ENCODE assay signal across 28 cellular contexts in genomic region chr13:44410328-44410859, GRCh38. TPM values are rescaled to one million over a fixed set of nuclear protein-coding genes. Genes with fewer than 3 reads are reported as not detected.
DNase-seq lines count a peak whose midpoint lies in the region; ATAC-seq, FAIRE-seq and TF ChIP-seq lines count a peak whose summit lies in the region.
"Had no signal": no experiment of that assay in that cellular context is flagged by ENCODE, and none has a peak within 500 bp of the region (broad histone marks: within the 10 kb centered on the region; RNA-seq: fewer than 3 reads in every experiment).

No MANE protein-coding gene starts in this region.

- no peak for TF ChIP-seq CTCF in HEK293 (tag by site-specific recombination; IDR thresholded peaks at IDR 0.05)
- no peak for TF ChIP-seq CTCF in H1 (IDR thresholded peaks at IDR 0.05; ENCODE audit: control extremely low read depth in 1 of 3, insufficient read depth in 1 of 3, low read depth in 1 of 3, low read length in 3 of 3)
- no peak for TF ChIP-seq CTCF in neural progenitor cell (IDR thresholded peaks at IDR 0.05)

- no peak for ATAC-seq in GM19463 (IDR thresholded peaks at IDR 0.05; ENCODE audit: unreplicated experiment)
- ATAC-seq: activated CD4-positive, CD25-positive, alpha-beta regulatory T cell treated with anti-CD3 and anti-CD28 coated beads, Interleukin-2, amount 50 U/mL, for 24 hours; activated CD8-positive, alpha-beta T cell treated with anti-CD3 and anti-CD28 coated beads, Interleukin-2, amount 10 ng/mL, durations not matched to agents 7 days and 5 days; CD8-positive, alpha-beta T cell; GM23338 had no signal

- no peak overlapping the region for H2BK120ac ChIP-seq in H1 (replicated peaks; ENCODE audit: low read depth, low read length)

- H3K9ac ChIP-seq in BLaER1 (no peak overlapping the region), H1 (replicated peaks in 1 of 4; ENCODE audit: extremely low read depth in 1 of 4, low read depth in 3 of 4, low read length in 3 of 4) (no peak overlapping the region), neural progenitor cell (no peak overlapping the region)
- H3K9ac ChIP-seq: parathyroid adenoma had no signal

- H3K79me1 ChIP-seq in H1 (ENCODE audit: low read depth, low read length) = no peaks in the 10 kb centered on the region

- no peak overlapping the region for H2BK12ac ChIP-seq in H1 (ENCODE audit: low read depth, low read length)

- no peak overlapping the region for H3K4ac ChIP-seq in H1 (replicated peaks; ENCODE audit: insufficient read length, low read depth, low read length)

- H3K36me3 ChIP-seq in BLaER1 = no peaks in the 10 kb centered on the region
- no peaks in the 10 kb centered on the region for H3K36me3 ChIP-seq in HEK293 (ENCODE audit: control insufficient read depth in 2 of 2, insufficient read depth in 1 of 2, low read length in 2 of 2)
- H3K36me3 ChIP-seq in H1 (ENCODE audit: control insufficient read depth in 2 of 4, insufficient read depth in 4 of 4, low read length in 3 of 4) = no peaks in the 10 kb centered on the region
- H3K36me3 ChIP-seq in neural progenitor cell = no peaks in the 10 kb centered on the region
- H3K36me3 ChIP-seq: cardiac muscle cell, right lobe of liver, suprapubic skin, uterus had no signal

- H3K36me3 Mint-ChIP-seq in neural progenitor cell = no peaks in the 10 kb centered on the region
- no peaks in the 10 kb centered on the region for H3K36me3 Mint-ChIP-seq in immature natural killer cell
- H3K36me3 Mint-ChIP-seq: CD8-positive, alpha-beta T cell; naive B cell had no signal

- TF ChIP-seq EP300 in H1 (IDR thresholded peaks at IDR 0.05; ENCODE audit: borderline replicate concordance in 1 of 2, low read depth in 2 of 2, low read length in 2 of 2) = no peak

- H4K8ac ChIP-seq in H1 (ENCODE audit: extremely low read depth, insufficient read depth, low read length) = no peak overlapping the region

- H3K4me3 ChIP-seq in BLaER1 (no peak overlapping the region), HEK293 (ENCODE audit: low read depth, low read length) (no peak overlapping the region), H1 (ENCODE audit: extremely low read depth in 1 of 4, insufficient read depth in 2 of 4, low read depth in 3 of 4, low read length in 4 of 4) (no peak overlapping the region), neural progenitor cell (no peak overlapping the region)
- H3K4me3 ChIP-seq: cardiac muscle cell, GM23338, PC-9, right lobe of liver, suprapubic skin, uterus had no signal

- H3K27ac ChIP-seq in BLaER1 = peak overlapping the region; percentile 27; the same call in 1 of the 2 replicates
- no peak overlapping the region for H3K27ac ChIP-seq in HEK293 (ENCODE audit: extremely low read depth, low read depth, low read length)
- no peak overlapping the region for H3K27ac ChIP-seq in H1 (ENCODE audit: low read depth, low read length)
- H3K27ac ChIP-seq in neural progenitor cell = no peak overlapping the region
- H3K27ac ChIP-seq: cardiac muscle cell, parathyroid adenoma, PC-9, right lobe of liver, suprapubic skin, uterus had no signal

- H3K79me2 ChIP-seq in H1 (ENCODE audit: control insufficient read depth in 1 of 2, insufficient read depth in 2 of 2, low read length in 2 of 2) (no peaks in the 10 kb centered on the region), neural progenitor cell (ENCODE audit: low read depth) (no peaks in the 10 kb centered on the region)
- H3K79me2 ChIP-seq: parathyroid adenoma had no signal

- peaks cover 8% of the 10 kb centered on the region; the same call in 1 of the 2 replicates for H3K9me3 ChIP-seq in BLaER1
- H3K9me3 ChIP-seq in HEK293 (ENCODE audit: control insufficient read depth, insufficient read depth, low read depth, low read length) = no peaks in the 10 kb centered on the region
- no peaks in the 10 kb centered on the region; a peak in 1 of 4 replicates for H3K9me3 ChIP-seq in H1 (ENCODE audit: insufficient read depth in 2 of 2, low read depth in 1 of 2, low read length in 1 of 2)
- H3K9me3 ChIP-seq in neural progenitor cell (ENCODE audit: low read depth) = no peaks in the 10 kb centered on the region
- H3K9me3 ChIP-seq: right lobe of liver, suprapubic skin, uterus had no signal

- H2AFZ ChIP-seq in H1 (ENCODE audit: low read length) (no peak overlapping the region), neural progenitor cell (replicated peaks) (no peak overlapping the region)
- H2AFZ ChIP-seq: parathyroid adenoma, PC-9 had no signal

- no peaks in the 10 kb centered on the region; the same call in 1 of the 2 replicates for H3K23me2 ChIP-seq in H1 (ENCODE audit: low read depth, low read length)

- no peak overlapping the region for H3K18ac ChIP-seq in H1 (ENCODE audit: extremely low read depth, low read length)

- H3K4me1 ChIP-seq in BLaER1 (peaks cover 22% of the 10 kb centered on the region), HEK293 (ENCODE audit: control insufficient read depth, insufficient read depth, low read length) (no peaks in the 10 kb centered on the region), H1 (replicated peaks in 1 of 4; ENCODE audit: control insufficient read depth in 3 of 4, insufficient read depth in 4 of 4, low read length in 3 of 4) (peaks cover 8 to 17% (median 13%) of the 10 kb centered on the region in 4 experiments), neural progenitor cell (peaks cover 8% of the 10 kb centered on the region)
- H3K4me1 ChIP-seq: parathyroid adenoma, suprapubic skin, uterus had no signal

- no peak overlapping the region for H4K5ac ChIP-seq in H1 (ENCODE audit: insufficient read length, low read depth, low read length)

- H3K4me2 ChIP-seq in BLaER1 (peak overlapping the region; percentile 63), H1 (ENCODE audit: insufficient read depth in 1 of 2, low read depth in 2 of 2, low read length in 2 of 2) (no peak overlapping the region), neural progenitor cell (no peak overlapping the region)
- H3K4me2 ChIP-seq: GM23338, PC-9 had no signal

- no peak for TF ChIP-seq POLR2A in H1 (IDR thresholded peaks at IDR 0.05; ENCODE audit: control extremely low read depth in 1 of 2, low read depth in 2 of 2, low read length in 2 of 2)

- H4K91ac ChIP-seq in H1 (replicated peaks; ENCODE audit: insufficient read length, low read length) = no peak overlapping the region

- TF ChIP-seq RAD21 in H1 (IDR thresholded peaks at IDR 0.05 in 1 of 2, conservative IDR thresholded peaks at IDR 0.05 in 1 of 2; ENCODE audit: low read depth in 2 of 2, low read length in 2 of 2) = no peak

- WGBS in H1 (ENCODE audit: extremely low coverage in 1 of 2, insufficient coverage in 1 of 2, insufficient read length in 1 of 2, insufficient replicate concordance in 2 of 2, low coverage in 1 of 2, low lambda C conversion rate in 2 of 2, missing lambda C conversion rate in 1 of 2), 2 experiments = 80% methylated on average over 6 of the region's 6 CpGs; no CpG with 5 or more reads in 1 of the 2 experiments

- POLR2A ChIA-PET in HEK293 (lab: Yijun Ruan, JAX) = interaction anchor here (0.5 kb wide), 1 partner anchor 14 kb away, joined by 4 read pairs; no protein-coding TSS in a partner anchor
- POLR2A ChIA-PET in H1 (lab: Charles Lee; ENCODE audit: partially characterized antibody) = interaction anchor here (11.1 kb wide), 1 partner anchor 22 kb away, joined by 125 read pairs; no protein-coding TSS in a partner anchor

- no peaks in the 10 kb centered on the region for H3K27me3 ChIP-seq in BLaER1
- no peaks in the 10 kb centered on the region for H3K27me3 ChIP-seq in H1 (replicated peaks in 1 of 4; ENCODE audit: control insufficient read depth in 3 of 4, extremely low read depth in 1 of 4, insufficient read depth in 3 of 4, low read length in 3 of 4)
- no peaks in the 10 kb centered on the region for H3K27me3 ChIP-seq in neural progenitor cell
- H3K27me3 ChIP-seq: cardiac muscle cell, right lobe of liver, suprapubic skin, uterus had no signal

- H3K9me3 Mint-ChIP-seq in neural progenitor cell = peaks cover 8% of the 10 kb centered on the region
- peaks cover 0 to 2% (median 0%) of the 10 kb centered on the region in 6 donors for H3K9me3 Mint-ChIP-seq in immature natural killer cell
- H3K9me3 Mint-ChIP-seq: activated T-cell treated with anti-CD3 and anti-CD28 coated beads, Interleukin-2, amount 50 U/mL, for 24 hours; CD8-positive, alpha-beta T cell; naive B cell had no signal

- no peak overlapping the region for H3K23ac ChIP-seq in H1 (ENCODE audit: insufficient read length)

- no peak overlapping the region for H2BK20ac ChIP-seq in H1 (ENCODE audit: low read length)

- no peak overlapping the region for H3K14ac ChIP-seq in H1 (ENCODE audit: insufficient read length)

- H3K4me3 Mint-ChIP-seq in neural progenitor cell (peak overlapping the region; percentile 69), immature natural killer cell (no peak overlapping the region)
- H3K4me3 Mint-ChIP-seq: activated CD8-positive, alpha-beta T cell treated with anti-CD3 and anti-CD28 coated beads, Interleukin-2, amount 10 ng/mL, durations not matched to agents 7 days and 5 days; activated T-cell treated with anti-CD3 and anti-CD28 coated beads, Interleukin-2, amount 50 U/mL, for 24 hours; CD8-positive, alpha-beta T cell; GM23338; naive B cell had no signal

- no peak overlapping the region for H2BK5ac ChIP-seq in H1 (ENCODE audit: low read depth, low read length)

- H3K27me3 Mint-ChIP-seq in neural progenitor cell (ENCODE audit: insufficient read depth, low read depth) = peaks cover 7% of the 10 kb centered on the region
- peaks cover 1 to 8% (median 2%) of the 10 kb centered on the region in 3 donors for H3K27me3 Mint-ChIP-seq in immature natural killer cell (ENCODE audit: low read depth in 3 of 3)
- H3K27me3 Mint-ChIP-seq: activated T-cell treated with anti-CD3 and anti-CD28 coated beads, Interleukin-2, amount 50 U/mL, for 24 hours had no signal

- H4K20me1 ChIP-seq in BLaER1 = no peaks in the 10 kb centered on the region
- no peaks in the 10 kb centered on the region for H4K20me1 ChIP-seq in H1 (replicated peaks in 1 of 2; ENCODE audit: control insufficient read depth in 1 of 2, insufficient read depth in 2 of 2, low read length in 2 of 2)
- no peaks in the 10 kb centered on the region for H4K20me1 ChIP-seq in neural progenitor cell (ENCODE audit: low read depth)

- peak overlapping the region; percentile 82 for H3K27ac Mint-ChIP-seq in neural progenitor cell
- H3K27ac Mint-ChIP-seq in immature natural killer cell = peak overlapping the region in 1 of 6 donors; percentile 18
- H3K27ac Mint-ChIP-seq: activated CD8-positive, alpha-beta T cell treated with anti-CD3 and anti-CD28 coated beads, Interleukin-2, amount 10 ng/mL, durations not matched to agents 7 days and 5 days; activated T-cell treated with anti-CD3 and anti-CD28 coated beads, Interleukin-2, amount 50 U/mL, for 24 hours; CD8-positive, alpha-beta T cell; GM23338 had no signal

- CTCF ChIA-PET in HEK293 (lab: Yijun Ruan, JAX) = no interaction called here
- CTCF ChIA-PET in H1 (lab: Charles Lee; ENCODE audit: partially characterized antibody) = interaction anchor here (0.9 to 1.6 kb wide), 3 partner anchors 10 to 28 kb away, joined by 3 to 5 read pairs (median 4); no protein-coding TSS in a partner anchor

- FAIRE-seq in H1 (lab: Jason Lieb, UNC) = no peak

- no peak overlapping the region for H2BK15ac ChIP-seq in H1 (ENCODE audit: low read length)

- DNase-seq in H1 (ENCODE audit: low read depth in 1 of 2, low spot score in 2 of 2) = no peak
- no peak for DNase-seq in neural progenitor cell (ENCODE audit: low spot score)
- no peak for DNase-seq in GM19238 (ENCODE audit: insufficient read length, low spot score)
- DNase-seq in immature natural killer cell = no peak
- no peak for DNase-seq in superior temporal gyrus (ENCODE audit: extremely low spot score)
- DNase-seq: activated CD8-positive, alpha-beta T cell treated with anti-CD3 and anti-CD28 coated beads, Interleukin-2, amount 10 ng/mL, durations not matched to agents 7 days and 5 days; activated naive CD4-positive, alpha-beta T cell treated with Interleukin-2 at 50 U/mL for 16 hours; activated T-cell treated with anti-CD3 and anti-CD28 coated beads, Interleukin-2, amount 50 U/mL, for 24 hours; CD8-positive, alpha-beta T cell; dermis blood vessel endothelial cell; DMS153; head of caudate nucleus; mesendoderm; MM.1S; naive B cell; NCI-H1694; PC-9; right lobe of liver; SHP77 treated with DMSO at 0.1 percent for 48 hours; uterus had no signal

- peaks cover 37% of the 10 kb centered on the region for H3K4me1 Mint-ChIP-seq in neural progenitor cell
- H3K4me1 Mint-ChIP-seq in immature natural killer cell = peaks cover 0 to 6% of the 10 kb centered on the region in 2 donors

- H3F3A ChIP-seq in neural progenitor cell (ENCODE audit: low read depth) = peaks cover 6% of the 10 kb centered on the region

- peak overlapping the region; percentile 72; the same call in 1 of the 2 replicates for H2AK5ac ChIP-seq in H1 (ENCODE audit: low read depth, low read length)

- no peak overlapping the region for H3K56ac ChIP-seq in H1 (replicated peaks; ENCODE audit: insufficient read length, low read depth, low read length)

RNA-seq across cellular contexts. Expression of gene SERP2, which starts 36.8 kb away (rescaled TPM):
- 1.7 and 2.0 TPM in 2 replicates for total RNA-seq in H1 (2021; fragmentation: NEBNext Ultra II Directional; extraction: Animal tissue kit (Norgen Biotek cat#: 25700))
- 2.1 and 2.3 TPM in 2 replicates for polyA plus RNA-seq in H1 (2011; rRNA removed)
- 2.4 TPM for polyA plus RNA-seq in H1 (2011; cell fraction: cytosol; rRNA removed)
- polyA plus RNA-seq in H1 (2011; cell fraction: nucleus; rRNA removed) = 2.1 TPM
- polyA plus RNA-seq in H1 (2012, experiment 1 of 2) = 1.5 to 3.2 TPM (median 2.6 TPM) in 4 replicates
- 3.5 TPM for polyA plus RNA-seq in H1 (2012, experiment 2 of 2)
- 1.3 TPM for polyA plus RNA-seq in H1 (2013, experiment 1 of 2)
- polyA plus RNA-seq in H1 (2013, experiment 2 of 2) = 2.0 TPM
- 0.54 and 2.7 TPM in 2 replicates for polyA minus RNA-seq in H1 (2011; rRNA and poly(A)+ RNA removed)
- 2.6 TPM for polyA minus RNA-seq in H1 (2011; cell fraction: cytosol; rRNA and poly(A)+ RNA removed)
- polyA minus RNA-seq in H1 (2011; cell fraction: nucleus; rRNA and poly(A)+ RNA removed) = 1.5 TPM
- 2.5 and 8.1 TPM in 2 replicates for total RNA-seq in neural progenitor cell (ENCODE audit: low replicate concordance)
- 1 to 10 TPM; 3.9 to 8.1 (median 4.3) TPM for polyA plus RNA-seq in immature natural killer cell
- total RNA-seq: CD8-positive, alpha-beta T cell had no signal
